Comparison of ENCODE assay signal across 22 cellular contexts in genomic region chr10:101666025-101666424, GRCh38.
"Had no signal": no experiment of that assay in that cellular context is flagged by ENCODE, and none has a peak within 500 bp of the region (broad histone marks: within the 10 kb centered on the region; RNA-seq: fewer than 3 reads in every experiment).

No MANE protein-coding gene starts in this region.

- H3K9me3 ChIP-seq: left lung, mucosa of descending colon, neutrophil, pancreas, testis, tibial artery had no signal

- H3K27me3 ChIP-seq: dorsolateral prefrontal cortex, left lung, neutrophil, pancreas, testis, tibial artery had no signal

- H3K4me1 ChIP-seq: left lung, pancreas, testis, tibial artery had no signal

- H3K4me3 ChIP-seq: dorsolateral prefrontal cortex, left lung, mucosa of descending colon, pancreas, smooth muscle cell, testis, tibial artery had no signal

- H3K27ac Mint-ChIP-seq: mesothelial cell of epicardium; natural killer cell treated with Interleukin-12 subunit alpha and Interleukin-12 subunit beta and Interleukin-15 and Interleukin-18, amount 100 ng/mL, for 72 hours; stimulated activated memory B cell treated with anti-CD40 and anti-IgM and Interleukin-4, amounts not matched to agents 10 μg/mL and 1 μg/mL and 100 μg/mL, for 72 hours; type B pancreatic cell had no signal

- H3K9me3 Mint-ChIP-seq: mesothelial cell of epicardium; naive B cell; natural killer cell treated with Interleukin-12 subunit alpha and Interleukin-12 subunit beta and Interleukin-15 and Interleukin-18, amount 100 ng/mL, for 72 hours; stimulated activated memory B cell treated with anti-CD40 and anti-IgM and Interleukin-4, amounts not matched to agents 10 μg/mL and 1 μg/mL and 100 μg/mL, for 72 hours; type B pancreatic cell had no signal

- H3K4me3 Mint-ChIP-seq: mesothelial cell of epicardium; natural killer cell treated with Interleukin-12 subunit alpha and Interleukin-12 subunit beta and Interleukin-15 and Interleukin-18, amount 100 ng/mL, for 72 hours; stimulated activated memory B cell treated with anti-CD40 and anti-IgM and Interleukin-4, amounts not matched to agents 10 μg/mL and 1 μg/mL and 100 μg/mL, for 72 hours; type B pancreatic cell had no signal

- H3K27ac ChIP-seq: dorsolateral prefrontal cortex, left lung, neutrophil, pancreas, testis, tibial artery had no signal

- ATAC-seq: left lung; mucosa of descending colon; natural killer cell treated with Interleukin-12 subunit alpha and Interleukin-12 subunit beta and Interleukin-15 and Interleukin-18, amount 100 ng/mL, for 72 hours; pancreas; sciatic nerve; stimulated activated memory B cell treated with anti-CD40 and anti-IgM and Interleukin-4, amounts not matched to agents 10 μg/mL and 1 μg/mL and 100 μg/mL, for 72 hours; stimulated activated naive CD8-positive, alpha-beta T cell treated with anti-CD3 and anti-CD28 coated beads, Interleukin-15, Interleukin-2, amounts not matched to agents 100 U/mL and 50 U/mL, for 24 hours had no signal

- DNase-seq: dorsolateral prefrontal cortex; effector CD4-positive, alpha-beta T cell; kidney; left lung; mesenchymal stem cell; mucosa of descending colon; naive B cell; pancreas; stimulated activated CD4-positive, alpha-beta T cell treated with anti-CD3 and anti-CD28 coated beads, Interleukin-12 subunit alpha, Interleukin-12 subunit beta, amount 100 ng/mL, for 4 hours; stimulated activated CD4-positive, alpha-beta T cell treated with anti-CD3 and anti-CD28 coated beads, Interleukin-1b, Interleukin-23, amount 100 ng/mL, for 48 hours; stimulated activated CD4-positive, alpha-beta T cell treated with anti-CD3 and anti-CD28 coated beads, Interleukin-4, amount 100 ng/mL, for 1 hour; stimulated activated naive CD8-positive, alpha-beta T cell treated with anti-CD3 and anti-CD28 coated beads, Interleukin-15, Interleukin-2, amounts not matched to agents 100 U/mL and 50 U/mL, for 24 hours; substantia nigra; testis; tibial artery had no signal

- H3K27me3 Mint-ChIP-seq: naive B cell; natural killer cell treated with Interleukin-12 subunit alpha and Interleukin-12 subunit beta and Interleukin-15 and Interleukin-18, amount 100 ng/mL, for 72 hours; stimulated activated memory B cell treated with anti-CD40 and anti-IgM and Interleukin-4, amounts not matched to agents 10 μg/mL and 1 μg/mL and 100 μg/mL, for 72 hours; type B pancreatic cell had no signal
